Comparison of ENCODE assay signal across 8 cellular contexts in genomic region chr3:3126477-3127431, GRCh38. TPM values are rescaled to one million over a fixed set of nuclear protein-coding genes. Genes with fewer than 3 reads are reported as not detected.
DNase-seq lines count a peak whose midpoint lies in the region; ATAC-seq, FAIRE-seq and TF ChIP-seq lines count a peak whose summit lies in the region.

TSS of gene TRNT1 (plus strand) at chr3:3126940. CDS start at chr3:3129041, 2,101 bp downstream.

- H3K36me3 Mint-ChIP-seq in endothelial cell (ENCODE audit: low read depth, unreplicated experiment) (peaks cover 19% of the 10 kb centered on the region), mesothelial cell of epicardium (peaks cover 13% of the 10 kb centered on the region)

- H3K27me3 ChIP-seq in HUES64 (ENCODE audit: insufficient read depth, low read length) (no peaks in the 10 kb centered on the region), OCI-LY3 (ENCODE audit: low read depth, low read length) (no peaks in the 10 kb centered on the region)

- H3K27ac Mint-ChIP-seq in endothelial cell (ENCODE audit: unreplicated experiment) (peak within 1 kb of the TSS; percentile 95), mesothelial cell of epicardium (peak within 1 kb of the TSS; percentile 98)

- H3K9me3 ChIP-seq in HUES64 (ENCODE audit: insufficient read depth, low read depth, low read length) (no peaks in the 10 kb centered on the region; the same call in 1 of the 2 replicates), OCI-LY3 (ENCODE audit: insufficient read depth, low read length) (no peaks in the 10 kb centered on the region)

- H3K4me1 ChIP-seq in HUES64 (ENCODE audit: insufficient read depth, low read length) (peaks cover 8% of the 10 kb centered on the region), OCI-LY3 (ENCODE audit: low read length) (peaks cover 23% of the 10 kb centered on the region)

- no peak for FAIRE-seq in D721Med (lab: Jason Lieb, UNC)

- peak; percentile 93 for ATAC-seq in GM21515 (IDR thresholded peaks at IDR 0.05; ENCODE audit: unreplicated experiment)

- H3K27me3 Mint-ChIP-seq in endothelial cell (ENCODE audit: unreplicated experiment): peaks cover 16% of the 10 kb centered on the region
- peaks cover 1% of the 10 kb centered on the region for H3K27me3 Mint-ChIP-seq in mesothelial cell of epicardium (ENCODE audit: low read depth)

- no peaks in the 10 kb centered on the region for H4K20me1 ChIP-seq in OCI-LY3 (ENCODE audit: insufficient read depth, low read length)

- H3K27ac ChIP-seq in HUES64 (ENCODE audit: low read depth, low read length): peak within 1 kb of the TSS; percentile 88
- H3K27ac ChIP-seq in OCI-LY3 (ENCODE audit: low read length): peak within 1 kb of the TSS; percentile 87

- H3K79me2 ChIP-seq in OCI-LY3 (ENCODE audit: low read length): peaks cover 44% of the 10 kb centered on the region

- DNase-seq in D721Med (ENCODE audit: insufficient read length, low spot score): peak; percentile 78
- DNase-seq in activated CD8-positive, alpha-beta memory T cell treated with anti-CD3 and anti-CD28 coated beads, Interleukin-2, amount 50 U/mL, for 48 hours: peak; percentile 98
- peak; percentile 89 for DNase-seq in endothelial cell (ENCODE audit: low spot score)
- DNase-seq in mesothelial cell of epicardium (ENCODE audit: low spot score in 2 of 2, unreplicated experiment in 2 of 2): peak; percentile 93 to 97
- peak; percentile 91 to 94 for DNase-seq in stimulated activated CD8-positive, alpha-beta memory T cell treated with anti-CD3 and anti-CD28 coated beads, Interleukin-15, amount 100 ng/mL, for 4 hours (ENCODE audit: low read depth in 2 of 2)

- 2% methylated on average over 100 of the region's 100 CpGs for WGBS in HUES64

- H3K4me1 Mint-ChIP-seq in endothelial cell (ENCODE audit: unreplicated experiment) (peaks cover 20% of the 10 kb centered on the region), mesothelial cell of epicardium (peaks cover 26% of the 10 kb centered on the region)

- H3K4me3 Mint-ChIP-seq in endothelial cell (ENCODE audit: unreplicated experiment): peak within 1 kb of the TSS; percentile 92
- H3K4me3 Mint-ChIP-seq in mesothelial cell of epicardium: peak within 1 kb of the TSS; percentile 95

- peak within 1 kb of the TSS; percentile 87 for H2AFZ ChIP-seq in OCI-LY3 (ENCODE audit: low read depth, low read length)

- H3K4me2 ChIP-seq in OCI-LY3 (ENCODE audit: low read length): peak within 1 kb of the TSS; percentile 90

- TF ChIP-seq CTCF in D721Med (IDR thresholded peaks at IDR 0.05; ENCODE audit: insufficient read depth, missing control alignments) (no peak), OCI-LY3 (IDR thresholded peaks at IDR 0.05; ENCODE audit: low read depth, low read length) (no peak), endothelial cell (IDR thresholded peaks at IDR 0.05; ENCODE audit: unreplicated experiment) (no peak), mesothelial cell of epicardium (IDR thresholded peaks at IDR 0.05; ENCODE audit: unreplicated experiment) (no peak)

- H3K4me3 ChIP-seq in HUES64 (ENCODE audit: low read length): peak within 1 kb of the TSS; percentile 100
- peak within 1 kb of the TSS; percentile 93 for H3K4me3 ChIP-seq in OCI-LY3 (ENCODE audit: low read length)

- H3K9me3 Mint-ChIP-seq in endothelial cell (ENCODE audit: unreplicated experiment) (peaks cover 9% of the 10 kb centered on the region), mesothelial cell of epicardium (no peaks in the 10 kb centered on the region)

- H3K9ac ChIP-seq in HUES64 (ENCODE audit: low read depth, low read length) (peak within 1 kb of the TSS; percentile 99), OCI-LY3 (ENCODE audit: low read length) (peak within 1 kb of the TSS; percentile 98)

- H3K36me3 ChIP-seq in HUES64 (ENCODE audit: insufficient read depth, low read length): peaks cover 30% of the 10 kb centered on the region
- peaks cover 33% of the 10 kb centered on the region for H3K36me3 ChIP-seq in OCI-LY3 (replicated peaks; ENCODE audit: low read depth, low read length)

RNA-seq across cellular contexts. Expression of gene TRNT1, which starts in this region (rescaled TPM):
- 24.6 TPM for polyA plus RNA-seq in HUES64 (2013, experiment 1 of 2)
- polyA plus RNA-seq in HUES64 (2013, experiment 2 of 2): 25.5 TPM
- total RNA-seq in endothelial cell (ENCODE audit: unreplicated experiment) (12.1 TPM), mesothelial cell of epicardium (30.6 to 34.4 TPM (median 34.0 TPM) in 3 replicates)

Comparison
In these comparisons a context has a peak if more than half of its experiments do, and no peak if none do; other contexts are left out.
1. Peak in every context shown above with its lines: DNase-seq, ATAC-seq, H3K4me3 ChIP-seq and H3K27ac ChIP-seq.